ENCODE assay signal across 11 cellular contexts in genomic region chr18:3688682-3689081, GRCh38.
DNase-seq lines count a peak whose midpoint lies in the region; ATAC-seq, FAIRE-seq and TF ChIP-seq lines count a peak whose summit lies in the region.
"Had no signal": no experiment of that assay in that cellular context is flagged by ENCODE, and none has a peak within 500 bp of the region (broad histone marks: within the 10 kb centered on the region; RNA-seq: fewer than 3 reads in every experiment).

No MANE protein-coding gene starts in this region.

- no TSS peak for BruUV-seq in IMR-90 (replicated peaks; lab: Mats Ljungman, UMichigan)

- no peak overlapping the region; the same call in 1 of the 2 replicates for H3K4me2 ChIP-seq in IMR-90 (ENCODE audit: low read depth, low read length)

- no peak overlapping the region for H3K9ac ChIP-seq in IMR-90 (ENCODE audit: low read depth, low read length)

- H4K20me1 ChIP-seq in IMR-90 (ENCODE audit: insufficient read depth, low read length), result no peaks in the 10 kb centered on the region

- H3K4me3 ChIP-seq in IMR-90 (ENCODE audit: insufficient read depth, low read depth, low read length) (no peak overlapping the region), mesodermal cell (ENCODE audit: extremely low read depth, insufficient read depth, low read length, poor library complexity, severe bottlenecking) (no peak overlapping the region)
- H3K4me3 ChIP-seq: coronary artery had no signal

- no peak overlapping the region for H2AFZ ChIP-seq in IMR-90 (replicated peaks; ENCODE audit: low read length, poor library complexity)

- H3K27ac ChIP-seq in IMR-90 (ENCODE audit: insufficient read depth, low read length), result peak overlapping the region; percentile 42; the same call in 1 of the 2 replicates
- peak overlapping the region; percentile 64 for H3K27ac ChIP-seq in mesodermal cell (ENCODE audit: low read depth, low read length, severe bottlenecking)
- H3K27ac ChIP-seq: coronary artery had no signal

- H2BK15ac ChIP-seq in IMR-90 (ENCODE audit: low read depth, low read length), result no peak overlapping the region

- no peak overlapping the region for H4K5ac ChIP-seq in IMR-90 (ENCODE audit: low read depth, low read length)

- WGBS in IMR-90 (ENCODE audit: extremely low coverage in 2 of 2, insufficient read length in 1 of 2), 2 experiments, result no CpG with 5 or more reads among the region's 5 CpGs
- 38 to 43% methylated on average over 3 to 4 of the region's 5 CpGs for WGBS in mesodermal cell (ENCODE audit: insufficient coverage in 2 of 2), 2 experiments

- H2BK120ac ChIP-seq in IMR-90 (ENCODE audit: low read depth, low read length), result peak overlapping the region; percentile 76; the same call in 1 of the 2 replicates

- H3K36me3 ChIP-seq in IMR-90 (ENCODE audit: control insufficient read depth, insufficient read depth, low read length) (no peaks in the 10 kb centered on the region), mesodermal cell (ENCODE audit: control insufficient read depth, insufficient read depth, low read length) (no peaks in the 10 kb centered on the region)

- TF ChIP-seq CTCF in IMR-90 (conservative IDR thresholded peaks at IDR 0.05; ENCODE audit: low read depth, low read length), result no peak

- H4K8ac ChIP-seq in IMR-90 (ENCODE audit: low read depth in 2 of 2, low read length in 2 of 2), result peak overlapping the region in 1 of 2 experiments; percentile 83; a peak in 2 of 4 replicates

- no peak overlapping the region for H3K14ac ChIP-seq in IMR-90 (replicated peaks; ENCODE audit: low read depth, low read length)

- FAIRE-seq in GM12891 (lab: Jason Lieb, UNC), result no peak
- FAIRE-seq: D721Med had no signal

- H3K9me3 ChIP-seq in IMR-90 (ENCODE audit: control insufficient read depth, insufficient read depth, low read length) (peaks cover 2% of the 10 kb centered on the region; the same call in 1 of the 2 replicates), mesodermal cell (ENCODE audit: control insufficient read depth, low read length) (peaks cover 5% of the 10 kb centered on the region)

- H3K18ac ChIP-seq in IMR-90 (ENCODE audit: low read depth, low read length), result peak overlapping the region; percentile 95; the same call in 1 of the 2 replicates

- TF ChIP-seq RAD21 in IMR-90 (IDR thresholded peaks at IDR 0.05; ENCODE audit: low read length), result no peak

- no peaks in the 10 kb centered on the region for H3K27me3 ChIP-seq in IMR-90 (ENCODE audit: control insufficient read depth, insufficient read depth, low read length)

- peak; percentile 96 for ATAC-seq in IMR-90 (ENCODE audit: low read depth)
- ATAC-seq in HG02678 (IDR thresholded peaks at IDR 0.05; ENCODE audit: unreplicated experiment), result no peak
- ATAC-seq: left lobe of liver had no signal

- no peak overlapping the region for H2AK5ac ChIP-seq in IMR-90 (ENCODE audit: low read depth, low read length)

- no peak overlapping the region; the same call in 1 of the 2 replicates for H3K4ac ChIP-seq in IMR-90 (ENCODE audit: low read depth, low read length)

- dilution Hi-C loops in IMR-90 (cut with HindIII; ENCODE audit: low sequenced_read_pairs, unreplicated experiment), result no loop called here

- CTCF ChIA-PET in IMR-90 (lab: Yijun Ruan, JAX), result no interaction called here

- no peak overlapping the region; the same call in 1 of the 2 replicates for H2BK20ac ChIP-seq in IMR-90 (ENCODE audit: low read depth, low read length)

- intact Hi-C loops in IMR-90 (cut with micrococcal nuclease), result no loop called here

- TF ChIP-seq POLR2A in IMR-90 (IDR thresholded peaks at IDR 0.05; ENCODE audit: low read depth, low read length), result no peak
- TF ChIP-seq POLR2A in GM12891 (IDR thresholded peaks at IDR 0.05; ENCODE audit: low read depth, low read length), result no peak

- H3K4me1 ChIP-seq in IMR-90 (ENCODE audit: control insufficient read depth, insufficient read depth, low read length) (peaks cover 9% of the 10 kb centered on the region), mesodermal cell (ENCODE audit: control insufficient read depth, insufficient read depth, low read length, poor library complexity, severe bottlenecking) (peaks cover 20% of the 10 kb centered on the region)

- H2BK5ac ChIP-seq in IMR-90 (ENCODE audit: low read depth, low read length, poor library complexity, severe bottlenecking), result peak overlapping the region; percentile 100

- DNase-seq in COLO668 (lab: John Stamatoyannopoulos, UW; ENCODE audit: unreplicated experiment) (peak; percentile 25), IMR-90 (peak; percentile 99), brain pericyte (ENCODE audit: low read depth, low spot score) (peak; percentile 30), GM12891 (ENCODE audit: insufficient read length, low spot score) (no peak), globus pallidus (ENCODE audit: low spot score) (no peak)
- no peak for DNase-seq in stimulated activated CD4-positive, alpha-beta T cell treated with anti-CD3 and anti-CD28 coated beads, Interleukin-12 subunit alpha, Interleukin-12 subunit beta, amount 100 ng/mL, for 4 hours

- in situ Hi-C loops in IMR-90 (cut with MboI; ENCODE audit: low sequenced_read_pairs), result no loop called here

- POLR2A ChIA-PET in IMR-90 (lab: Charles Lee; ENCODE audit: unreplicated experiment), result no interaction called here

- no peak overlapping the region for H3K23ac ChIP-seq in IMR-90 (ENCODE audit: low read depth, low read length)

- H2AK9ac ChIP-seq in IMR-90 (replicated peaks; ENCODE audit: low read depth, low read length, poor library complexity), result no peak overlapping the region

- H3K56ac ChIP-seq in IMR-90 (ENCODE audit: extremely low read depth, insufficient read depth, low read length), result no peak overlapping the region

- H3K9me1 ChIP-seq in IMR-90 (ENCODE audit: insufficient read depth, low read length), result no peaks in the 10 kb centered on the region; the same call in 1 of the 2 replicates

- H3K79me1 ChIP-seq in IMR-90 (ENCODE audit: low read depth in 1 of 2, low read length in 2 of 2), result no peaks in the 10 kb centered on the region

- H4K91ac ChIP-seq in IMR-90 (ENCODE audit: insufficient read depth, low read depth, low read length), result no peak overlapping the region

TF ChIP-seq in IMR-90, 13 proteins besides CTCF, POLR2A, EP300 and RAD21:
- TF ChIP-seq BHLHE40 (IDR thresholded peaks at IDR 0.05; ENCODE audit: low read depth, low read length) (no peak), MAFK (IDR thresholded peaks at IDR 0.05; ENCODE audit: low read depth, low read length) (peak; percentile 3; the same call in 1 of the 2 replicates), FOS (IDR thresholded peaks at IDR 0.05; ENCODE audit: low read depth, low read length) (peak; percentile 47; the same call in 1 of the 2 replicates), NFE2L2 (IDR thresholded peaks at IDR 0.05; ENCODE audit: low read depth, low read length) (no peak), MXI1 (IDR thresholded peaks at IDR 0.05; ENCODE audit: borderline replicate concordance, low read depth, low read length) (no peak), RCOR1 (IDR thresholded peaks at IDR 0.05; ENCODE audit: insufficient replicate concordance, low read length) (peak; percentile 70), SMC3 (IDR thresholded peaks at IDR 0.05; ENCODE audit: low read depth, low read length) (no peak), MAZ (IDR thresholded peaks at IDR 0.05; ENCODE audit: borderline replicate concordance, low read depth, low read length) (peak; percentile 77; the same call in 1 of the 2 replicates)
TF ChIP-seq in IMR-90: peak in this region for 4.

TF ChIP-seq in GM12891, 5 proteins besides CTCF, POLR2A, EP300 and RAD21:
- no peak for TF ChIP-seq POU2F2 (IDR thresholded peaks at IDR 0.05; ENCODE audit: low read depth, low read length)
- no peak for TF ChIP-seq POLR2AphosphoS5 (IDR thresholded peaks at IDR 0.05; ENCODE audit: low read depth, low read length)
- no peak for TF ChIP-seq TAF1 (IDR thresholded peaks at IDR 0.05; ENCODE audit: low read depth, low read length)
- TF ChIP-seq PAX5 (IDR thresholded peaks at IDR 0.05; ENCODE audit: insufficient read depth, low read length, severe bottlenecking), result no peak
- TF ChIP-seq SPI1 (IDR thresholded peaks at IDR 0.05; ENCODE audit: low read depth, low read length), result no peak
TF ChIP-seq in GM12891: peak in this region for 0.

Comparison
In these comparisons a context has a peak if more than half of its experiments do, and no peak if none do; other contexts are left out.
1. DNase-seq: peak in COLO668 (single experiment), IMR-90 (single experiment) and brain pericyte (single experiment); none in stimulated activated CD4-positive, alpha-beta T cell treated with anti-CD3 and anti-CD28 coated beads, Interleukin-12 subunit alpha, Interleukin-12 subunit beta, amount 100 ng/mL, for 4 hours (single experiment), GM12891 (single experiment) and globus pallidus (single experiment).